8 cellular contexts compared by ENCODE assay signal in the genomic region with DNA sequence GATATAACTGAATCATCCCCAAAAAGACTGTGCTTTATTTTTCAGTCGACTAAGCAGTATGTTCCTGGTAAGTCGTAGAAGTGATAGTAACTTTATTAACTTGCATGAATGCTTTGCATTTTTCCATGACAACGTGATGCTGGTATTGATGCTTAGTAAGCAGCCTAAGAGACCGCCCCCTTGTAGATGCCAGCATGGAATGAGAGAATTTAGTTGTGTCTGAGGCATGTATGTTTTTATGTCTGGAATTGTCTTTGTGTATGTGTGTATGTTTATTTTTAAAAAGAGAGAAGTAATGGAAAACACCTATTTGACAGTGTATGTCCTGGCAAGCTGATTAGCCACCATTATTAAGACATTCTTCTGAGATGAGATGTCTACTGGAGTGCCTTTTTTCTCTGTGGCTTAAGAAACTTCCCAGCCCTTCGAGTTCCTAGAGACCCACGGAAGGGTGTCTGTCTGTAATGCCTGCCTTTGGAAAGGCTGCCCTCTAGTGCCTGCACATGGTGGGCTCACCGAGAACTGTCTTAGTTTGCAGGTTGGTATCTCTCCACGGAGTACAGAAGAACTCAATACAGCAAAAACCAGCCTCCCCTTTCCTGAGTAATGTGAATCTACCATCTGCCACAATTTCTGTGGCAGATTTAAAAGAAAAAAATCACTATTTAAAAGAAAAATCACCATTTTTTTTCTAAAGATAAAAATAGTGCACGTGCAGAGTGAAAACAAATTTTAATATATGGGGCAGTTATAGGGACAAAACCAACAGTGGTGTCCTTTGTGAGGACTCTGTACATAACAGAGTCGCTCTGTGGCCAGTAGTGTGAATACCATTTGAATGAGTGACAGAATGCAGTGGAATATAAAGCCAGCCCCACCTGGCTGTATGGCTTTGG.
DNase-seq lines count a peak whose midpoint lies in the region; ATAC-seq lines count a peak whose summit lies in the region.

No MANE protein-coding gene starts in this region.

- H3K36me3 ChIP-seq in mesenchymal stem cell (ENCODE audit: control insufficient read depth in 1 of 2, insufficient read depth in 2 of 2, low read depth in 1 of 2, low read length in 2 of 2), result no peaks in the 10 kb centered on the region

- peaks cover 20% of the 10 kb centered on the region for H3K4me1 ChIP-seq in mesenchymal stem cell (ENCODE audit: control insufficient read depth, insufficient read depth, low read depth, low read length)

- ATAC-seq in GM19438 (IDR thresholded peaks at IDR 0.05; ENCODE audit: low read depth, unreplicated experiment) (peak; percentile 95), HG03521 (IDR thresholded peaks at IDR 0.05; ENCODE audit: unreplicated experiment) (peak; percentile 82)

- no peaks in the 10 kb centered on the region for H3K9me3 ChIP-seq in mesenchymal stem cell (ENCODE audit: control insufficient read depth, low read length)

- peak overlapping the region; percentile 47 for H3K4me2 ChIP-seq in mesenchymal stem cell (ENCODE audit: low read length, poor library complexity, severe bottlenecking)

- no peak overlapping the region for H3K14ac ChIP-seq in mesenchymal stem cell (ENCODE audit: low read length in 2 of 2)

- H2BK5ac ChIP-seq in mesenchymal stem cell (ENCODE audit: low read depth, low read length, poor library complexity, severe bottlenecking), result no peak overlapping the region

- peak overlapping the region in 1 of 2 experiments; percentile 13 for H3K4me3 ChIP-seq in mesenchymal stem cell (ENCODE audit: insufficient read depth in 1 of 2, low read depth in 1 of 2, low read length in 2 of 2)

- peak overlapping the region; percentile 85 for H3K27ac ChIP-seq in mesenchymal stem cell (ENCODE audit: low read length, poor library complexity, severe bottlenecking)

- peak overlapping the region; percentile 34 for H3K9ac ChIP-seq in mesenchymal stem cell (ENCODE audit: low read length)

- WGBS in mesenchymal stem cell, result 39% methylated on average over 10 of the region's 10 CpGs

- H3K4ac ChIP-seq in mesenchymal stem cell (ENCODE audit: low read depth in 1 of 2, low read length in 2 of 2), result no peak overlapping the region

- no peak overlapping the region for H2BK15ac ChIP-seq in mesenchymal stem cell (ENCODE audit: low read depth, poor library complexity, severe bottlenecking)

- H2AFZ ChIP-seq in mesenchymal stem cell (ENCODE audit: low read depth, low read length), result no peak overlapping the region

- H4K91ac ChIP-seq in mesenchymal stem cell (ENCODE audit: low read length), result no peak overlapping the region

- DNase-seq in COLO668 (lab: John Stamatoyannopoulos, UW; ENCODE audit: unreplicated experiment), result peak; percentile 50
- DNase-seq in NCI-H69 (lab: John Stamatoyannopoulos, UW), result peak; percentile 78
- DNase-seq in activated CD4-positive, alpha-beta T cell treated with anti-CD3 and anti-CD28 coated beads, Interleukin-2, amount 50 U/mL, for 4 hours, result peak; percentile 44 to 47
- peak; percentile 15 for DNase-seq in effector CD4-positive, alpha-beta T cell
- DNase-seq in mesenchymal stem cell, result peak; percentile 92
- DNase-seq in stimulated activated CD8-positive, alpha-beta memory T cell treated with anti-CD3 and anti-CD28 coated beads, Interleukin-2, amount 100 ng/mL, for 1 hour (ENCODE audit: low read depth in 2 of 2), result peak; percentile 7 to 13

- no peak overlapping the region for H3K23ac ChIP-seq in mesenchymal stem cell (ENCODE audit: low read length in 2 of 2)

- H2BK12ac ChIP-seq in mesenchymal stem cell (ENCODE audit: low read length in 2 of 2), result no peak overlapping the region

- no peak overlapping the region for H3K18ac ChIP-seq in mesenchymal stem cell (ENCODE audit: low read depth in 1 of 2, low read length in 2 of 2)

- H2AK5ac ChIP-seq in mesenchymal stem cell (ENCODE audit: low read length, severe bottlenecking), result no peak overlapping the region

- no peak overlapping the region for H2BK120ac ChIP-seq in mesenchymal stem cell (ENCODE audit: low read depth, low read length)

- no peak overlapping the region for H4K8ac ChIP-seq in mesenchymal stem cell (ENCODE audit: low read length)

- no peaks in the 10 kb centered on the region for H3K79me1 ChIP-seq in mesenchymal stem cell (replicated peaks; ENCODE audit: low read length, poor library complexity, severe bottlenecking)

- H3K27me3 ChIP-seq in mesenchymal stem cell (ENCODE audit: control insufficient read depth in 1 of 2, insufficient read depth in 1 of 2, low read length in 2 of 2), result no peaks in the 10 kb centered on the region

Comparison
In these comparisons a context has a peak if more than half of its experiments do, and no peak if none do; other contexts are left out.
1. DNase-seq: peak in every context shown above with its lines; median percentile 92 in mesenchymal stem cell; 78 in NCI-H69; 50 in COLO668; 46 in activated CD4-positive, alpha-beta T cell treated with anti-CD3 and anti-CD28 coated beads, Interleukin-2, amount 50 U/mL, for 4 hours; 15 in effector CD4-positive, alpha-beta T cell; 10 in stimulated activated CD8-positive, alpha-beta memory T cell treated with anti-CD3 and anti-CD28 coated beads, Interleukin-2, amount 100 ng/mL, for 1 hour.